2 cellular contexts compared by ENCODE assay signal in genomic region chr20:35561268-35561667, GRCh38.
TF ChIP-seq lines count a peak whose summit lies in the region.

No MANE protein-coding gene starts in this region.

TF ChIP-seq in HCT116, 20 proteins besides CTCF, POLR2A, EP300 and RAD21:
- TF ChIP-seq EZH2 (IDR thresholded peaks at IDR 0.05) (no peak), ZFX (IDR thresholded peaks at IDR 0.05) (no peak), YY1 (IDR thresholded peaks at IDR 0.05; ENCODE audit: extremely low read depth, insufficient replicate concordance, low read depth, low read length) (no peak), TCF7L2 (IDR thresholded peaks at IDR 0.05; ENCODE audit: borderline replicate concordance, extremely low read depth, insufficient read depth, insufficient read length) (no peak), ATF3 (IDR thresholded peaks at IDR 0.05) (no peak), FOSL1 (IDR thresholded peaks at IDR 0.05; ENCODE audit: low read depth) (no peak), JUND (IDR thresholded peaks at IDR 0.05) (no peak), ZBTB33 (IDR thresholded peaks at IDR 0.05; ENCODE audit: extremely low read depth, insufficient replicate concordance, low read length) (no peak), SIN3A (IDR thresholded peaks at IDR 0.05; ENCODE audit: low read depth) (no peak)

TF ChIP-seq in endothelial cell of umbilical vein, 7 proteins besides CTCF, POLR2A, EP300 and RAD21:
- no peak for TF ChIP-seq GATA2 (IDR thresholded peaks at IDR 0.05; ENCODE audit: insufficient read depth, insufficient read length, low read depth, low read length)
- TF ChIP-seq FOS (IDR thresholded peaks at IDR 0.05; ENCODE audit: borderline replicate concordance, insufficient read depth, low read length) = no peak
- TF ChIP-seq MAX (IDR thresholded peaks at IDR 0.05; ENCODE audit: insufficient read depth, insufficient read length) = no peak
- no peak for TF ChIP-seq JUN (IDR thresholded peaks at IDR 0.05; ENCODE audit: borderline replicate concordance, insufficient read depth, insufficient read length, low read depth)
- TF ChIP-seq EZH2 (IDR thresholded peaks at IDR 0.05; ENCODE audit: borderline replicate concordance, low read depth, low read length, severe bottlenecking) = no peak
- TF ChIP-seq POLR2AphosphoS5 (IDR thresholded peaks at IDR 0.05; ENCODE audit: insufficient read depth, low read depth, low read length) = no peak
- TF ChIP-seq MYC (IDR thresholded peaks at IDR 0.05; ENCODE audit: low read depth, low read length) = no peak
TF ChIP-seq in endothelial cell of umbilical vein: peak in this region for 0.
